Comparison of ENCODE assay signal across 29 cellular contexts in genomic region chr12:88985011-88985410, GRCh38.
"Had no signal": no experiment of that assay in that cellular context is flagged by ENCODE, and none has a peak within 500 bp of the region (broad histone marks: within the 10 kb centered on the region; RNA-seq: fewer than 3 reads in every experiment).

No MANE protein-coding gene starts in this region.

- H3K36me3 Mint-ChIP-seq: activated naive CD4-positive, alpha-beta T cell treated with anti-CD3 and anti-CD28 coated beads, Interleukin-2, amount 50 U/mL, for 72 hours had no signal

- H3K36me3 ChIP-seq: MG63, SJSA1 had no signal

- H3K9me3 ChIP-seq: MG63, SJSA1 had no signal

- H3K27ac Mint-ChIP-seq: activated B cell treated with CpG ODN at 0.5 μM for 24 hours; activated CD4-positive, alpha-beta T cell treated with anti-CD3 and anti-CD28 coated beads, Interleukin-2, amount 10 ng/mL, durations not matched to agents 24 days and 14 days; activated naive CD4-positive, alpha-beta T cell treated with anti-CD3 and anti-CD28 coated beads, Interleukin-2, amount 50 U/mL, for 72 hours; T-helper 2 cell treated with Interferon-gamma antibody and Interleukin-4, amounts not matched to agents 5 μg/mL and 100 μg/mL, for 36 hours had no signal

- H3K4me1 Mint-ChIP-seq: activated B cell treated with CpG ODN at 0.5 μM for 24 hours; activated CD4-positive, alpha-beta T cell treated with anti-CD3 and anti-CD28 coated beads, Interleukin-2, amount 10 ng/mL, durations not matched to agents 24 days and 14 days had no signal

- DNase-seq: activated B cell treated with CpG ODN at 0.5 μM for 24 hours; activated CD4-positive, alpha-beta T cell treated with anti-CD3 and anti-CD28 coated beads for 1 hour; activated CD4-positive, alpha-beta T cell treated with anti-CD3 and anti-CD28 coated beads, Interleukin-2, amount 10 ng/mL, durations not matched to agents 24 days and 14 days; activated CD4-positive, alpha-beta T cell treated with anti-CD3 and anti-CD28 coated beads, Interleukin-2, amount 50 U/mL, for 48 hours; activated effector memory CD4-positive, alpha-beta T cell treated with anti-CD3 and anti-CD28 coated beads, Interleukin-2, amount 50 U/mL, for 16 hours; activated naive CD4-positive, alpha-beta T cell treated with Interleukin-2 at 50 U/mL for 16 hours; activated T-cell treated with anti-CD3 and anti-CD28 coated beads, Interleukin-2, amount 50 U/mL, for 4 hours; amygdala; cerebellar nuclear complex; MG63; MV-4-11; NCI-H1092 treated with DMSO at 0.1 percent for 48 hours; NCI-H1417 treated with DMSO at 0.1 percent for 48 hours; NCI-H1694 treated with DMSO at 0.1 percent for 48 hours; NCI-H2029 treated with DMSO at 0.1 percent for 48 hours; NCI-H345; NCI-H510A; NCI-H69; NK-92 treated with Interleukin-12 subunit alpha and Interleukin-12 subunit beta, amount 100 ng/mL, for 24 hours; OCI-M1; Right ventricle myocardium superior; SW 1271 had no signal

- H3K4me2 ChIP-seq: KMS-11 had no signal

- ATAC-seq: activated naive CD4-positive, alpha-beta T cell treated with anti-CD3 and anti-CD28 coated beads, Interleukin-2, amount 50 U/mL, for 72 hours; activated T-cell treated with anti-CD3 and anti-CD28 coated beads, Interleukin-2, amount 50 U/mL, for 4 hours; Panc1; SK-N-SH treated with all-trans-retinoic acid at 6 μM for 48 hours had no signal

- H3K27ac ChIP-seq: KMS-11, RWPE1, SJSA1 had no signal

- H3K9ac ChIP-seq: KMS-11 had no signal

- H3K9me3 Mint-ChIP-seq: activated B cell treated with CpG ODN at 0.5 μM for 24 hours; activated CD4-positive, alpha-beta T cell treated with anti-CD3 and anti-CD28 coated beads, Interleukin-2, amount 10 ng/mL, durations not matched to agents 24 days and 14 days; activated naive CD4-positive, alpha-beta T cell treated with anti-CD3 and anti-CD28 coated beads, Interleukin-2, amount 50 U/mL, for 72 hours; activated T-cell treated with anti-CD3 and anti-CD28 coated beads, Interleukin-2, amount 50 U/mL, for 4 hours; T-helper 2 cell treated with Interferon-gamma antibody and Interleukin-4, amounts not matched to agents 5 μg/mL and 100 μg/mL, for 36 hours had no signal

- H3K4me3 ChIP-seq: MG63, SJSA1 had no signal

- H3K4me3 Mint-ChIP-seq: activated B cell treated with CpG ODN at 0.5 μM for 24 hours; activated CD4-positive, alpha-beta T cell treated with anti-CD3 and anti-CD28 coated beads, Interleukin-2, amount 10 ng/mL, durations not matched to agents 24 days and 14 days; activated T-cell treated with anti-CD3 and anti-CD28 coated beads, Interleukin-2, amount 50 U/mL, for 4 hours; T-helper 2 cell treated with Interferon-gamma antibody and Interleukin-4, amounts not matched to agents 5 μg/mL and 100 μg/mL, for 36 hours had no signal

- H3K4me1 ChIP-seq: SJSA1 had no signal

- H3K27me3 ChIP-seq: MG63, SJSA1 had no signal
